13 cellular contexts compared by ENCODE assay signal in genomic region chr17:19302791-19303233, GRCh38. TPM values are rescaled to one million over a fixed set of nuclear protein-coding genes. Genes with fewer than 3 reads are reported as not detected.
DNase-seq lines count a peak whose midpoint lies in the region; ATAC-seq and TF ChIP-seq lines count a peak whose summit lies in the region.
"Had no signal": no experiment of that assay in that cellular context is flagged by ENCODE, and none has a peak within 500 bp of the region (broad histone marks: within the 10 kb centered on the region; RNA-seq: fewer than 3 reads in every experiment).

No MANE protein-coding gene starts in this region.

- H3K36me3 ChIP-seq in SJCRH30 = no peaks in the 10 kb centered on the region

- no peaks in the 10 kb centered on the region for H3K9me3 Mint-ChIP-seq in T-helper 2 cell treated with Interferon-gamma antibody and Interleukin-4, amounts not matched to agents 5 μg/mL and 100 μg/mL, for 36 hours
- H3K9me3 Mint-ChIP-seq: activated CD8-positive, alpha-beta T cell treated with anti-CD3 and anti-CD28 coated beads for 36 hours; activated naive CD4-positive, alpha-beta T cell treated with anti-CD3 and anti-CD28 coated beads for 36 hours; naive thymus-derived CD8-positive, alpha-beta T cell had no signal

- H3K4me3 ChIP-seq in GM12865 (ENCODE audit: low read depth, low read length) (no peak overlapping the region), SJCRH30 (no peak overlapping the region)
- H3K4me3 ChIP-seq: PC-9 had no signal

- H3K27me3 ChIP-seq in SJCRH30 = no peaks in the 10 kb centered on the region

- H3K36me3 Mint-ChIP-seq in T-helper 2 cell treated with Interferon-gamma antibody and Interleukin-4, amounts not matched to agents 5 μg/mL and 100 μg/mL, for 36 hours (ENCODE audit: low read depth) = no peaks in the 10 kb centered on the region
- H3K36me3 Mint-ChIP-seq: naive thymus-derived CD8-positive, alpha-beta T cell had no signal

- intact Hi-C loops in left ventricle myocardium superior (cut with micrococcal nuclease) (no loop called here), sciatic nerve (cut with DNase I) (no loop called here)

- peaks cover 36% of the 10 kb centered on the region for H3K4me1 ChIP-seq in SJCRH30

- no peak overlapping the region for H3K4me3 Mint-ChIP-seq in T-helper 2 cell treated with Interferon-gamma antibody and Interleukin-4, amounts not matched to agents 5 μg/mL and 100 μg/mL, for 36 hours
- H3K4me3 Mint-ChIP-seq: activated CD8-positive, alpha-beta T cell treated with anti-CD3 and anti-CD28 coated beads for 36 hours; activated naive CD4-positive, alpha-beta T cell treated with anti-CD3 and anti-CD28 coated beads for 36 hours; naive thymus-derived CD8-positive, alpha-beta T cell had no signal

- H3K9me3 ChIP-seq in SJCRH30 (replicated peaks) = no peaks in the 10 kb centered on the region

- no peak overlapping the region for H3K27ac Mint-ChIP-seq in T-helper 2 cell treated with Interferon-gamma antibody and Interleukin-4, amounts not matched to agents 5 μg/mL and 100 μg/mL, for 36 hours
- H3K27ac Mint-ChIP-seq: activated CD8-positive, alpha-beta T cell treated with anti-CD3 and anti-CD28 coated beads for 36 hours; activated naive CD4-positive, alpha-beta T cell treated with anti-CD3 and anti-CD28 coated beads for 36 hours had no signal

- DNase-seq in GM12865 (ENCODE audit: low read depth) (peak; percentile 14), SJCRH30 (peak; percentile 66 to 76), left ventricle myocardium superior (no peak), sciatic nerve (ENCODE audit: low spot score) (no peak), inferior parietal cortex (ENCODE audit: extremely low spot score) (no peak)
- DNase-seq in T-helper 2 cell treated with Interferon-gamma antibody and Interleukin-4, amounts not matched to agents 5 μg/mL and 100 μg/mL, for 36 hours (ENCODE audit: low spot score) = no peak
- DNase-seq: activated CD8-positive, alpha-beta T cell treated with anti-CD3 and anti-CD28 coated beads for 36 hours; activated naive CD4-positive, alpha-beta T cell treated with anti-CD3 and anti-CD28 coated beads for 36 hours; naive thymus-derived CD8-positive, alpha-beta T cell; PC-9 had no signal

- peaks cover 40% of the 10 kb centered on the region for H3K4me1 Mint-ChIP-seq in T-helper 2 cell treated with Interferon-gamma antibody and Interleukin-4, amounts not matched to agents 5 μg/mL and 100 μg/mL, for 36 hours (ENCODE audit: low read depth)

- ATAC-seq in left ventricle myocardium superior (peak; percentile 43), sciatic nerve (peak; percentile 58), GM19463 (IDR thresholded peaks at IDR 0.05; ENCODE audit: unreplicated experiment) (no peak), GM18907 (IDR thresholded peaks at IDR 0.05; ENCODE audit: unreplicated experiment) (no peak)
- ATAC-seq: activated CD8-positive, alpha-beta T cell treated with anti-CD3 and anti-CD28 coated beads for 36 hours; naive thymus-derived CD8-positive, alpha-beta T cell had no signal

- peak overlapping the region; percentile 27 for H3K27ac ChIP-seq in SJCRH30
- H3K27ac ChIP-seq: KMS-11, PC-9 had no signal

- H3K27me3 Mint-ChIP-seq in T-helper 2 cell treated with Interferon-gamma antibody and Interleukin-4, amounts not matched to agents 5 μg/mL and 100 μg/mL, for 36 hours (ENCODE audit: low read depth) = no peaks in the 10 kb centered on the region

- TF ChIP-seq CTCF in GM12865 (IDR thresholded peaks at IDR 0.05; ENCODE audit: insufficient read depth, low read depth, low read length, missing control alignments) = no peak

RNA-seq across cellular contexts. Expression of gene B9D1, which starts 59.7 kb away (rescaled TPM):
- total RNA-seq in SJCRH30 (2014; rRNA removed; shearing (Covaris generic)) = 15.2 and 15.3 TPM in 2 replicates
- total RNA-seq in left ventricle myocardium superior (5.9 TPM), sciatic nerve (19.8 TPM)

Comparison
In these comparisons a context has a peak if more than half of its experiments do, and no peak if none do; other contexts are left out.
1. DNase-seq: peak in GM12865 (single experiment) and SJCRH30 (2 of 2); none in left ventricle myocardium superior (single experiment), sciatic nerve (single experiment), inferior parietal cortex (single experiment) and T-helper 2 cell treated with Interferon-gamma antibody and Interleukin-4, amounts not matched to agents 5 μg/mL and 100 μg/mL, for 36 hours (single experiment).
2. ATAC-seq: peak in left ventricle myocardium superior (single experiment) and sciatic nerve (single experiment); none in GM19463 (single experiment) and GM18907 (single experiment).